24 cellular contexts compared by ENCODE assay signal in genomic region chr16:75854117-75854516, GRCh38.
"Had no signal": no experiment of that assay in that cellular context is flagged by ENCODE, and none has a peak within 500 bp of the region (broad histone marks: within the 10 kb centered on the region; RNA-seq: fewer than 3 reads in every experiment).

No MANE protein-coding gene starts in this region.

- DNase-seq: activated CD4-positive, alpha-beta memory T cell treated with anti-CD3 and anti-CD28 coated beads, Interleukin-2, amount 10 ng/mL, durations not matched to agents 7 days and 5 days; activated CD4-positive, alpha-beta T cell treated with anti-CD3 and anti-CD28 coated beads, Interleukin-2, amount 10 ng/mL, durations not matched to agents 7 days and 5 days; activated CD4-positive, CD25-positive, alpha-beta regulatory T cell treated with anti-CD3 and anti-CD28 coated beads, Interleukin-2, amount 50 U/mL, for 72 hours; activated CD8-positive, alpha-beta memory T cell treated with anti-CD3 and anti-CD28 coated beads, Interleukin-2, amount 50 U/mL, for 48 hours; activated gamma-delta T cell treated with Interleukin-2 at 50 U/mL for 16 hours; activated naive CD4-positive, alpha-beta T cell treated with anti-CD3 and anti-CD28 coated beads, Interleukin-2, amount 50 U/mL, for 16 hours; activated T-cell treated with anti-CD3 and anti-CD28 coated beads, Interleukin-2, amount 50 U/mL, for 4 hours; amygdala; central memory CD4-positive, alpha-beta T cell; endodermal cell; heart right ventricle; kidney glomerular epithelial cell; left ventricle myocardium inferior; naive thymus-derived CD4-positive, alpha-beta T cell; ovary; stimulated activated CD4-positive, alpha-beta T cell treated with anti-CD3 and anti-CD28 coated beads, Interleukin-2, amount 100 ng/mL, for 48 hours; stimulated activated naive CD4-positive, alpha-beta T cell treated with Interleukin-2 at 50 U/mL for 16 hours; trophoblast cell; uterus had no signal

- H3K27me3 ChIP-seq: foreskin keratinocyte, ovary, right atrium auricular region, uterus had no signal

- H3K36me3 ChIP-seq: heart right ventricle, left ventricle myocardium inferior, ovary, right atrium auricular region, thoracic aorta, uterus had no signal

- H3K4me1 ChIP-seq: foreskin keratinocyte, heart right ventricle, left ventricle myocardium inferior, right atrium auricular region, uterus had no signal

- H3K9me3 ChIP-seq: heart right ventricle, left ventricle myocardium inferior, ovary, right atrium auricular region, thoracic aorta, uterus had no signal

- H3K27ac ChIP-seq: foreskin keratinocyte, heart right ventricle, left ventricle myocardium inferior, ovary, right atrium auricular region, thoracic aorta, uterus had no signal

- H3K4me3 ChIP-seq: heart right ventricle, left ventricle myocardium inferior, ovary, right atrium auricular region, thoracic aorta, uterus had no signal

- ATAC-seq: activated T-cell treated with anti-CD3 and anti-CD28 coated beads, Interleukin-2, amount 50 U/mL, for 4 hours; activated T-helper 17 cell treated with anti-CD3 and anti-CD28 coated beads, Interleukin-2, amount 50 U/mL, for 72 hours; esophagus mucosa; foreskin keratinocyte; heart right ventricle; naive thymus-derived CD4-positive, alpha-beta T cell had no signal
